7 cellular contexts compared by ENCODE assay signal in genomic region chr3:14377838-14378169, GRCh38. TPM values are rescaled to one million over a fixed set of nuclear protein-coding genes. Genes with fewer than 3 reads are reported as not detected.
DNase-seq lines count a peak whose midpoint lies in the region; ATAC-seq and TF ChIP-seq lines count a peak whose summit lies in the region.

No MANE protein-coding gene starts in this region.

- no peaks in the 10 kb centered on the region for H3K9me3 Mint-ChIP-seq in activated T-helper 2 cell treated with anti-CD3 and anti-CD28 coated beads, Interferon-gamma antibody, Interleukin-2, Interleukin-4, amounts not matched to agents 10 μg/mL and 5 μg/mL and 100 μg/mL, durations not matched to agents 14 hours and 24 hours and 36 hours
- H3K9me3 Mint-ChIP-seq in WTC11 = no peaks in the 10 kb centered on the region

- peak overlapping the region; percentile 83 for H3K27ac Mint-ChIP-seq in activated T-helper 2 cell treated with anti-CD3 and anti-CD28 coated beads, Interferon-gamma antibody, Interleukin-2, Interleukin-4, amounts not matched to agents 10 μg/mL and 5 μg/mL and 100 μg/mL, durations not matched to agents 14 hours and 24 hours and 36 hours
- H3K27ac Mint-ChIP-seq in WTC11 = no peak overlapping the region

- intact Hi-C loops in activated T-helper 2 cell treated with anti-CD3 and anti-CD28 coated beads, Interferon-gamma antibody, Interleukin-2, Interleukin-4, amounts not matched to agents 10 μg/mL and 5 μg/mL and 100 μg/mL, durations not matched to agents 14 hours and 24 hours and 36 hours (cut with micrococcal nuclease) = no loop called here

- peak; percentile 67 for ATAC-seq in GM19438 (IDR thresholded peaks at IDR 0.05; ENCODE audit: low read depth, unreplicated experiment)
- peak; percentile 65 for ATAC-seq in HG03571 (IDR thresholded peaks at IDR 0.05; ENCODE audit: unreplicated experiment)
- ATAC-seq in WTC11 = no peak

- DNase-seq in activated T-helper 2 cell treated with anti-CD3 and anti-CD28 coated beads, Interferon-gamma antibody, Interleukin-2, Interleukin-4, amounts not matched to agents 10 μg/mL and 5 μg/mL and 100 μg/mL, durations not matched to agents 14 hours and 24 hours and 36 hours (ENCODE audit: low spot score) = peak; percentile 22
- DNase-seq in stimulated activated CD8-positive, alpha-beta memory T cell treated with anti-CD3 and anti-CD28 coated beads, Interleukin-15, amount 100 ng/mL, for 48 hours (ENCODE audit: low read depth in 2 of 2) = peak; percentile 23 to 32
- no peak for DNase-seq in erythroblast (lab: John Stamatoyannopoulos, UW)
- DNase-seq in WTC11 (ENCODE audit: low spot score) = no peak
- no peak for DNase-seq in NCI-H510A (lab: John Stamatoyannopoulos, UW)

- TF ChIP-seq CTCF in WTC11 (IDR thresholded peaks at IDR 0.05) = no peak

- no peaks in the 10 kb centered on the region for H3K27me3 Mint-ChIP-seq in activated T-helper 2 cell treated with anti-CD3 and anti-CD28 coated beads, Interferon-gamma antibody, Interleukin-2, Interleukin-4, amounts not matched to agents 10 μg/mL and 5 μg/mL and 100 μg/mL, durations not matched to agents 14 hours and 24 hours and 36 hours (ENCODE audit: low read depth)
- H3K27me3 Mint-ChIP-seq in WTC11 (ENCODE audit: low read depth) = no peaks in the 10 kb centered on the region

- peaks cover 18% of the 10 kb centered on the region for H3K4me1 Mint-ChIP-seq in activated T-helper 2 cell treated with anti-CD3 and anti-CD28 coated beads, Interferon-gamma antibody, Interleukin-2, Interleukin-4, amounts not matched to agents 10 μg/mL and 5 μg/mL and 100 μg/mL, durations not matched to agents 14 hours and 24 hours and 36 hours (ENCODE audit: low read depth)
- H3K4me1 Mint-ChIP-seq in WTC11 = peaks cover 11% of the 10 kb centered on the region

- CTCF ChIA-PET in WTC11 (lab: Charles Lee) = interaction anchor here (1.1 kb wide), 1 partner anchor 168 kb away, joined by 3 read pairs; no protein-coding TSS in a partner anchor

- no peak for TF ChIP-seq POLR2A in erythroblast (IDR thresholded peaks at IDR 0.05; ENCODE audit: low read length)

- no peaks in the 10 kb centered on the region for H3K36me3 Mint-ChIP-seq in activated T-helper 2 cell treated with anti-CD3 and anti-CD28 coated beads, Interferon-gamma antibody, Interleukin-2, Interleukin-4, amounts not matched to agents 10 μg/mL and 5 μg/mL and 100 μg/mL, durations not matched to agents 14 hours and 24 hours and 36 hours (ENCODE audit: low read depth)
- no peaks in the 10 kb centered on the region for H3K36me3 Mint-ChIP-seq in WTC11

- no peak overlapping the region for H3K4me3 Mint-ChIP-seq in activated T-helper 2 cell treated with anti-CD3 and anti-CD28 coated beads, Interferon-gamma antibody, Interleukin-2, Interleukin-4, amounts not matched to agents 10 μg/mL and 5 μg/mL and 100 μg/mL, durations not matched to agents 14 hours and 24 hours and 36 hours (ENCODE audit: low read depth)
- H3K4me3 Mint-ChIP-seq in WTC11 = no peak overlapping the region

- POLR2A ChIA-PET in WTC11 (lab: Charles Lee) = no interaction called here

TF ChIP-seq in WTC11, 78 proteins besides CTCF, POLR2A, EP300 and RAD21 (continues in another document):
- TF ChIP-seq SMAD4 (CRISPR knock-in tag; IDR thresholded peaks at IDR 0.05) (no peak), OVOL2 (CRISPR knock-in tag; IDR thresholded peaks at IDR 0.05; ENCODE audit: borderline replicate concordance) (no peak), ZNF425 (CRISPR knock-in tag; conservative IDR thresholded peaks at IDR 0.05) (no peak), ATF1 (CRISPR knock-in tag; IDR thresholded peaks at IDR 0.05) (no peak), SP1 (CRISPR knock-in tag; conservative IDR thresholded peaks at IDR 0.05) (no peak), MAX (CRISPR knock-in tag; IDR thresholded peaks at IDR 0.05) (no peak), HMGXB4 (CRISPR knock-in tag; IDR thresholded peaks at IDR 0.05) (no peak), USF2 (CRISPR knock-in tag; IDR thresholded peaks at IDR 0.05) (no peak), ZNF532 (CRISPR knock-in tag; IDR thresholded peaks at IDR 0.05; ENCODE audit: borderline replicate concordance) (no peak), NFE2L1 (CRISPR knock-in tag; IDR thresholded peaks at IDR 0.05) (no peak), ZNF138 (CRISPR knock-in tag; conservative IDR thresholded peaks at IDR 0.05) (no peak)

RNA-seq across cellular contexts. Expression of gene SLC6A6, which starts 24.6 kb away (rescaled TPM):
- 55.1 and 55.8 TPM in 2 replicates for total RNA-seq in activated T-helper 2 cell treated with anti-CD3 and anti-CD28 coated beads, Interferon-gamma antibody, Interleukin-2, Interleukin-4, amounts not matched to agents 10 μg/mL and 5 μg/mL and 100 μg/mL, durations not matched to agents 14 hours and 24 hours and 36 hours
- 144 to 211 TPM (median 147 TPM) in 3 replicates for total RNA-seq in WTC11 (2021)

Comparison
In these comparisons a context has a peak if more than half of its experiments do, and no peak if none do; other contexts are left out.
1. DNase-seq: peak in activated T-helper 2 cell treated with anti-CD3 and anti-CD28 coated beads, Interferon-gamma antibody, Interleukin-2, Interleukin-4, amounts not matched to agents 10 μg/mL and 5 μg/mL and 100 μg/mL, durations not matched to agents 14 hours and 24 hours and 36 hours (single experiment) and stimulated activated CD8-positive, alpha-beta memory T cell treated with anti-CD3 and anti-CD28 coated beads, Interleukin-15, amount 100 ng/mL, for 48 hours (2 of 2); none in erythroblast (0 of 2), WTC11 (single experiment) and NCI-H510A (single experiment).